In the genomic region with DNA sequence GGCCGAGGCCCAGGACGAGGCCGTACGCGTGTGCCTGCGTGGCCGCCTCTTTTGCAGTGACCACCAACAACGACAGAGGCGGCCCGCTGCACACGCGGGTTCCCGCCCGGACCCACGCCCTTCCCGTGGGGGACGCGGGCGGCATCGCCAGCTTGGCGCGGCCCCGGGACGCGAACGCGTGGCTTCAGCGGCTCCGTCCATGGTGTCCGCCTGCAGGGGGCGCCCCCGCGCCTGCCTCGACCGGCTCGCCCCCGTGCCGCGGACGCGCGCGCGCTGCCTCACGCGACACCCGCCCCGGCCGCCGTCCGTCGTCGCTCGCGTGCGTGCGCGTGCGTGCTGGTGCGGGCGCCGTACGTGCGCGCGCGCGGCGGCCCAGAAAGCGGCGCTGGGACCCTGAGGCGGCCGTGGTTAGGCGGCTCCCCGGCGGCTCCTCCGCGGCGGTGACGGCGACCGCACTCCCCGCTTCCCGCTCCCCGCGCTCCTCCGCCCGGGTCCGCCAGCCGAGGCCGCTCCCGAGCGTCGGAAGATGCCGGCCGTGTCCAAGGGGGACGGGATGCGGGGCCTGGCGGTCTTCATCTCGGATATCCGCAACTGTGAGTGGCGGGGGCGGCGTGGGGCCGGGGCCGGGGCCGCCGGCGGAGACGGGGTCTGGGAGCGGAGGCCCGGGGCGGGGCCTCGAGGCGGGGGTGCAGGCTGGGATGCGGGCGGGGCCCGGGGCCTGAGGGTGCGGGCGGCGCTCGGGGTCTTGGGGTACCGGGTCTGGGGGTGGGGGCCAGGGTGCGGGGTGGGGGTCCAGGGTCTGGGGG, we compare ENCODE assay signal across 8 cellular contexts. TPM values are rescaled to one million over a fixed set of nuclear protein-coding genes. Genes with fewer than 3 reads are reported as not detected.
DNase-seq lines count a peak whose midpoint lies in the region; ATAC-seq and TF ChIP-seq lines count a peak whose summit lies in the region.

Gene AP2A2 (plus strand): TSS at position 375 of the 806 bp plus-strand sequence. CDS start 152 bp downstream, at position 527.

- H3K9me2 ChIP-seq in SK-N-SH, result no peaks in the 10 kb centered on the region

- WGBS in SK-N-SH (ENCODE audit: low lambda C conversion rate), result 7% methylated on average over 13 of the region's 124 CpGs
- 16% methylated on average over 9 of the region's 124 CpGs for WGBS in suprapubic skin

- H3K27me3 ChIP-seq in SK-N-SH (ENCODE audit: insufficient read depth), result no peaks in the 10 kb centered on the region
- no peaks in the 10 kb centered on the region for H3K27me3 ChIP-seq in suprapubic skin

- peak within 1 kb of the TSS; percentile 64 to 92; a peak in 3 of 4 replicates for H3K27ac ChIP-seq in SK-N-SH (ENCODE audit: low read depth in 2 of 2, low read length in 1 of 2)
- peak within 1 kb of the TSS; percentile 94 for H3K27ac ChIP-seq in suprapubic skin

- H2AFZ ChIP-seq in SK-N-SH (ENCODE audit: low read depth), result peak within 1 kb of the TSS; percentile 17; the same call in 1 of the 2 replicates

- H3K4me1 ChIP-seq in SK-N-SH (ENCODE audit: control insufficient read depth in 1 of 2, insufficient read depth in 2 of 2, low read depth in 1 of 2, low read length in 1 of 2), result peaks cover 0 to 31% of the 10 kb centered on the region in 2 experiments; a peak in 1 of 4 replicates
- peaks cover 39% of the 10 kb centered on the region for H3K4me1 ChIP-seq in suprapubic skin

- POLR2A ChIA-PET in SK-N-SH (lab: Yijun Ruan, JAX), result interaction anchor here (0.6 kb wide), 1 partner anchor 15 kb away, joined by 3 read pairs; the partner anchor contains the start of gene CHID1

- peak; percentile 60 for TF ChIP-seq CTCF in SK-N-SH (IDR thresholded peaks at IDR 0.05)
- TF ChIP-seq CTCF in omental fat pad (IDR thresholded peaks at IDR 0.05), result peak in 2 of 3 donors; percentile 43 to 77
- TF ChIP-seq CTCF in suprapubic skin (IDR thresholded peaks at IDR 0.05), result peak; percentile 82 to 83

- ATAC-seq in GM21786 (IDR thresholded peaks at IDR 0.05; ENCODE audit: unreplicated experiment) (peak; percentile 75), omental fat pad (ENCODE audit: low FRiP score) (peak; percentile 83)

- H3K27me3 Mint-ChIP-seq in activated naive CD4-positive, alpha-beta T cell treated with anti-CD3 and anti-CD28 coated beads, Interleukin-2, amount 10 ng/mL, durations not matched to agents 7 days and 5 days, result peaks cover 4% of the 10 kb centered on the region

- H3K4me2 ChIP-seq in SK-N-SH, result peak within 1 kb of the TSS; percentile 76

- TF ChIP-seq EP300 in SK-N-SH (IDR thresholded peaks at IDR 0.05; ENCODE audit: borderline replicate concordance in 1 of 2, low read depth in 1 of 2, low read length in 1 of 2), result no peak
- TF ChIP-seq EP300 in suprapubic skin (IDR thresholded peaks at IDR 0.05), result no peak

- peaks cover 37% of the 10 kb centered on the region for H4K20me1 ChIP-seq in SK-N-SH (ENCODE audit: insufficient read depth)

- no peaks in the 10 kb centered on the region for H3K9me3 Mint-ChIP-seq in activated naive CD4-positive, alpha-beta T cell treated with anti-CD3 and anti-CD28 coated beads, Interleukin-2, amount 10 ng/mL, durations not matched to agents 7 days and 5 days

- H3K4me3 Mint-ChIP-seq in activated naive CD4-positive, alpha-beta T cell treated with anti-CD3 and anti-CD28 coated beads, Interleukin-2, amount 10 ng/mL, durations not matched to agents 7 days and 5 days, result peak within 1 kb of the TSS; percentile 78

- H3K79me2 ChIP-seq in SK-N-SH (ENCODE audit: insufficient read depth), result peaks cover 45% of the 10 kb centered on the region

- peak in 1 of 2 donors; percentile 81 for TF ChIP-seq POLR2A in suprapubic skin (IDR thresholded peaks at IDR 0.05)

- DNase-seq in Daoy (ENCODE audit: low read depth) (peak; percentile 93), Kasumi-1 (lab: John Stamatoyannopoulos, UW) (peak; percentile 74 to 85), SK-N-SH (peak; percentile 99), globus pallidus (ENCODE audit: low spot score) (peak; percentile 80), omental fat pad (ENCODE audit: low spot score) (peak; percentile 68), suprapubic skin (ENCODE audit: low spot score in 2 of 2) (peak; percentile 85 to 88)
- DNase-seq in activated naive CD4-positive, alpha-beta T cell treated with anti-CD3 and anti-CD28 coated beads, Interleukin-2, amount 10 ng/mL, durations not matched to agents 7 days and 5 days, result peak; percentile 88

- TF ChIP-seq RAD21 in SK-N-SH (IDR thresholded peaks at IDR 0.05; ENCODE audit: low read length), result peak; percentile 25; the same call in 1 of the 2 replicates

- H3K36me3 ChIP-seq in SK-N-SH (replicated peaks in 1 of 2; ENCODE audit: control insufficient read depth in 1 of 2, insufficient read depth in 2 of 2, low read length in 1 of 2) (peaks cover 8 to 9% of the 10 kb centered on the region in 2 experiments), suprapubic skin (no peaks in the 10 kb centered on the region)

- H3F3A ChIP-seq in SK-N-SH (replicated peaks; ENCODE audit: insufficient read depth), result peaks cover 8% of the 10 kb centered on the region

- H3K9ac ChIP-seq in SK-N-SH, result peak within 1 kb of the TSS; percentile 77

- H3K4me3 ChIP-seq in SK-N-SH (ENCODE audit: low read depth in 2 of 2, low read length in 1 of 2) (peak within 1 kb of the TSS; percentile 69 to 82), suprapubic skin (peak within 1 kb of the TSS; percentile 76)

- H3K9me3 ChIP-seq in SK-N-SH, result no peaks in the 10 kb centered on the region
- H3K9me3 ChIP-seq in suprapubic skin, result no peaks in the 10 kb centered on the region

- H3K27ac Mint-ChIP-seq in activated naive CD4-positive, alpha-beta T cell treated with anti-CD3 and anti-CD28 coated beads, Interleukin-2, amount 10 ng/mL, durations not matched to agents 7 days and 5 days, result peak within 1 kb of the TSS; percentile 78

- H3K36me3 Mint-ChIP-seq in activated naive CD4-positive, alpha-beta T cell treated with anti-CD3 and anti-CD28 coated beads, Interleukin-2, amount 10 ng/mL, durations not matched to agents 7 days and 5 days, result peaks cover 9% of the 10 kb centered on the region

- CTCF ChIA-PET in SK-N-SH (lab: Yijun Ruan, JAX), result interaction anchor here (0.6 to 3.6 kb wide), 21 partner anchors 9 to 125 kb away, joined by 3 to 27 read pairs (median 4); partner anchors contain the start of genes CD151 and CHID1
- CTCF ChIA-PET in activated naive CD4-positive, alpha-beta T cell treated with anti-CD3 and anti-CD28 coated beads, Interleukin-2, amount 10 ng/mL, durations not matched to agents 7 days and 5 days (lab: Charles Lee), result interaction anchor here (1.7 kb wide), 1 partner anchor 14 kb away, joined by 4 read pairs; no protein-coding TSS in a partner anchor

- peaks cover 34% of the 10 kb centered on the region for H3K4me1 Mint-ChIP-seq in activated naive CD4-positive, alpha-beta T cell treated with anti-CD3 and anti-CD28 coated beads, Interleukin-2, amount 10 ng/mL, durations not matched to agents 7 days and 5 days

TF ChIP-seq in SK-N-SH, 30 proteins besides CTCF, POLR2A, EP300 and RAD21 (continues in another document):
- TF ChIP-seq NRF1 (IDR thresholded peaks at IDR 0.05; ENCODE audit: low read depth, low read length), result peak; percentile 69
- peak; percentile 19; the same call in 1 of the 2 replicates for TF ChIP-seq MAX (IDR thresholded peaks at IDR 0.05; ENCODE audit: low read depth)
- peak; percentile 46 for TF ChIP-seq SMC3 (IDR thresholded peaks at IDR 0.05; ENCODE audit: low read depth, low read length)
- no peak for TF ChIP-seq ZBTB33 (IDR thresholded peaks at IDR 0.05; ENCODE audit: borderline replicate concordance, low read depth)
- TF ChIP-seq MXI1 (IDR thresholded peaks at IDR 0.05; ENCODE audit: low read depth, low read length), result peak; percentile 26; the same call in 1 of the 2 replicates
- TF ChIP-seq ELF1 (IDR thresholded peaks at IDR 0.05), result no peak
- TF ChIP-seq, protein P1, sequence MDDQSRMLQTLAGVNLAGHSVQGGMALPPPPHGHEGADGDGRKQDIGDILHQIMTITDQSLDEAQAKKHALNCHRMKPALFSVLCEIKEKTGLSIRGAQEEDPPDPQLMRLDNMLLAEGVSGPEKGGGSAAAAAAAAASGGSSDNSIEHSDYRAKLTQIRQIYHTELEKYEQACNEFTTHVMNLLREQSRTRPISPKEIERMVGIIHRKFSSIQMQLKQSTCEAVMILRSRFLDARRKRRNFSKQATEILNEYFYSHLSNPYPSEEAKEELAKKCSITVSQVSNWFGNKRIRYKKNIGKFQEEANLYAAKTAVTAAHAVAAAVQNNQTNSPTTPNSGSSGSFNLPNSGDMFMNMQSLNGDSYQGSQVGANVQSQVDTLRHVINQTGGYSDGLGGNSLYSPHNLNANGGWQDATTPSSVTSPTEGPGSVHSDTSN (IDR thresholded peaks at IDR 0.05), result no peak
- peak; percentile 85 for TF ChIP-seq RCOR1 (IDR thresholded peaks at IDR 0.05; ENCODE audit: low read length)
- no peak for TF ChIP-seq POLR2AphosphoS5 (IDR thresholded peaks at IDR 0.05; ENCODE audit: low read depth, low read length)
- no peak for TF ChIP-seq CHD2 (IDR thresholded peaks at IDR 0.05; ENCODE audit: low read length, partially characterized antibody)
- no peak for TF ChIP-seq FOXJ3 (CRISPR knock-in tag; IDR thresholded peaks at IDR 0.05)
- TF ChIP-seq SIN3A (IDR thresholded peaks at IDR 0.05; ENCODE audit: borderline replicate concordance, low read depth, low read length), result peak; percentile 15; the same call in 1 of the 2 replicates
- no peak for TF ChIP-seq JUND (IDR thresholded peaks at IDR 0.05)

RNA-seq across cellular contexts. Expression of gene AP2A2, which starts in this region (rescaled TPM):
- 14.3 and 15.8 TPM in 2 replicates for total RNA-seq in Daoy (2014; rRNA removed; shearing (Covaris generic))
- polyA plus RNA-seq in SK-N-SH (2012; rRNA removed), result 36.3 and 42.7 TPM in 2 replicates
- 23.0 and 30.2 TPM in 2 replicates for polyA plus RNA-seq in SK-N-SH (2012; cell fraction: cytosol; rRNA removed)
- 111 and 144 TPM in 2 replicates for polyA plus RNA-seq in SK-N-SH (2012; cell fraction: nucleus; rRNA removed)
- 100 to 1,000 TPM in 2 of 4 donors, 10 to 100 TPM in 2; 68.4 to 126 (median 99.2) TPM for total RNA-seq in omental fat pad
- 100 to 1,000 TPM in 2 of 4 donors, 10 to 100 TPM in 2; 45.4 to 107 (median 76.8) TPM for total RNA-seq in suprapubic skin

Comparison
In these comparisons a context has a peak if more than half of its experiments do, and no peak if none do; other contexts are left out.
1. Peak in every context shown above with its lines: DNase-seq, ATAC-seq, H3K4me3 ChIP-seq and H3K27ac ChIP-seq.